Comparison of ENCODE assay signal across 13 cellular contexts in genomic region chr2:207828361-207829057, GRCh38. TPM values are rescaled to one million over a fixed set of nuclear protein-coding genes. Genes with fewer than 3 reads are reported as not detected.
A peak's percentile ranks its signal among the peaks of the same experiment; 100 is the strongest.
DNase-seq lines count a peak whose midpoint lies in the region; ATAC-seq and TF ChIP-seq lines count a peak whose summit lies in the region.
"Had no signal": no experiment of that assay in that cellular context is flagged by ENCODE, and none has a peak within 500 bp of the region (broad histone marks: within the 10 kb centered on the region; RNA-seq: fewer than 3 reads in every experiment).

No MANE protein-coding gene starts in this region.

- H3K4me3 Mint-ChIP-seq in T-helper 17 cell: no peak overlapping the region
- H3K4me3 Mint-ChIP-seq: mesothelial cell of epicardium had no signal

- H3K9me3 ChIP-seq in T-helper 17 cell (ENCODE audit: control insufficient read depth, low read length, poor library complexity, severe bottlenecking) (no peaks in the 10 kb centered on the region), sigmoid colon (no peaks in the 10 kb centered on the region), uterus (no peaks in the 10 kb centered on the region)
- H3K9me3 ChIP-seq: right atrium auricular region had no signal

- whole genome bisulfite sequencing in sigmoid colon, 2 donors: 39 to 80% methylated on average over 12 of the region's 12 CpGs

- peak; percentile 5 for DNase-seq in HCEC 1CT
- DNase-seq in T-helper 17 cell: no peak
- peak; percentile 15 for DNase-seq in fibroblast of pulmonary artery (ENCODE audit: low read depth)
- no peak for DNase-seq in sigmoid colon
- DNase-seq in Right ventricle myocardium inferior (ENCODE audit: missing footprints): no peak
- DNase-seq in NOMO-1 treated with dmso at 0.1 percent for 144 hours (lab: John Stamatoyannopoulos, UW; ENCODE audit: unreplicated experiment): no peak
- no peak for DNase-seq in uterus
- DNase-seq: activated CD4-positive, CD25-positive, alpha-beta regulatory T cell treated with anti-CD3 and anti-CD28 coated beads, Interleukin-2, amount 50 U/mL, for 72 hours; cerebellar nuclear complex; NCI-H446 had no signal

- H3K27me3 Mint-ChIP-seq in T-helper 17 cell: no peaks in the 10 kb centered on the region

- H3K4me1 Mint-ChIP-seq in T-helper 17 cell: peaks cover 4% of the 10 kb centered on the region

- H3K27ac ChIP-seq in sigmoid colon (peak overlapping the region in 3 of 4 donors; percentile 81 to 89 (median 81)), uterus (peak overlapping the region in 1 of 2 donors; percentile 33)
- H3K27ac ChIP-seq: right atrium auricular region had no signal

- H3K4me3 ChIP-seq in fibroblast of pulmonary artery (replicated peaks; ENCODE audit: low read depth, low read length) (no peak overlapping the region), sigmoid colon (no peak overlapping the region), uterus (no peak overlapping the region)
- H3K4me3 ChIP-seq: right atrium auricular region had no signal

- peak overlapping the region; percentile 47 for H3K27ac Mint-ChIP-seq in T-helper 17 cell
- H3K27ac Mint-ChIP-seq: mesothelial cell of epicardium had no signal

- H3K36me3 ChIP-seq in sigmoid colon (no peaks in the 10 kb centered on the region), uterus (no peaks in the 10 kb centered on the region)

- TF ChIP-seq POLR2A in sigmoid colon (IDR thresholded peaks at IDR 0.05) (no peak), uterus (IDR thresholded peaks at IDR 0.05) (no peak)

- ATAC-seq in T-helper 17 cell (no peak), Right ventricle myocardium inferior (no peak), HG03139 (IDR thresholded peaks at IDR 0.05; ENCODE audit: unreplicated experiment) (no peak)

- intact Hi-C loops in sigmoid colon (cut with DNase I) (loop anchor here (5.0 kb wide), 2 partner anchors 144 to 566 kb away; no protein-coding TSS in a partner anchor), Right ventricle myocardium inferior (cut with DNase I) (no loop called here), uterus (cut with DNase I; ENCODE audit: low total_unique reads) (no loop called here)

- TF ChIP-seq CTCF in fibroblast of pulmonary artery (IDR thresholded peaks at IDR 0.05; ENCODE audit: low read length, missing control alignments) (no peak), sigmoid colon (IDR thresholded peaks at IDR 0.05) (no peak), uterus (IDR thresholded peaks at IDR 0.05) (no peak)

- peaks cover 3 to 57% (median 56%) of the 10 kb centered on the region in 4 donors for H3K4me1 ChIP-seq in sigmoid colon
- H3K4me1 ChIP-seq in uterus: no peaks in the 10 kb centered on the region

- H3K36me3 Mint-ChIP-seq in T-helper 17 cell (ENCODE audit: low read depth): peaks cover 7% of the 10 kb centered on the region

- no peaks in the 10 kb centered on the region for H3K27me3 ChIP-seq in sigmoid colon
- no peaks in the 10 kb centered on the region for H3K27me3 ChIP-seq in uterus
- H3K27me3 ChIP-seq: right atrium auricular region had no signal

- TF ChIP-seq EP300 in sigmoid colon (IDR thresholded peaks at IDR 0.05): no peak

RNA-seq across cellular contexts. Expression of gene FZD5, which starts 58.8 kb away (rescaled TPM):
- total RNA-seq in T-helper 17 cell (under 1 TPM; 0.16 to 0.17 TPM), sigmoid colon (10 to 100 TPM; 29.3 to 52.0 (median 37.4) TPM), Right ventricle myocardium inferior (4.1 TPM), uterus (1 to 10 TPM; 3.8 to 8.1 (median 6.6) TPM)
- polyA plus RNA-seq in sigmoid colon: 10 to 100 TPM in 1 of 3 donors, 1 to 10 TPM in 2; 6.5 to 28.4 (median 7.8) TPM

Comparison
In these comparisons a context has a peak if more than half of its experiments do, and no peak if none do; other contexts are left out.
1. DNase-seq: peak in HCEC 1CT (single experiment) and fibroblast of pulmonary artery (single experiment); none in T-helper 17 cell (0 of 3), sigmoid colon (single experiment), Right ventricle myocardium inferior (single experiment), NOMO-1 treated with dmso at 0.1 percent for 144 hours (single experiment) and uterus (0 of 2).